In the genomic region with DNA sequence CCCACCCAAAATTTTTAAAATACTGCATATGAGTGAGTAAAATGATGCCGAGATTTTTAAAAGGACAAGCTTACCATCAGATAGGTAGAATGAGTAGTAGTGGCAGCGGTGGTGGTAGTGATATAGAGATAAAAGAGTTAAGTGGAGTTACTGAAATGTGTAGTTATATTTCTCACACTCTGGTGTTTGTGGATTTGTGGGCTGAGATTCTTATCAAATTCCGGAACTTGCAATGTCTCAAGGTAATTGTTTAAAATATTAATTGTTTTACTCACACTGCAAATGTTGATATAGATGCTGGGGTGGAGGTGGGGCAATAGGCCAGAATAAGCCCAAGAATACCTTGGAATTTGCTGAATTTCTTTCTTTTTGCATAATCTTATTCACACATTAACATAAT, we compare ENCODE assay signal across 12 cellular contexts. TPM values are rescaled to one million over a fixed set of nuclear protein-coding genes. Genes with fewer than 3 reads are reported as not detected.
DNase-seq lines count a peak whose midpoint lies in the region; ATAC-seq, FAIRE-seq and TF ChIP-seq lines count a peak whose summit lies in the region.
"Had no signal": no experiment of that assay in that cellular context is flagged by ENCODE, and none has a peak within 500 bp of the region (broad histone marks: within the 10 kb centered on the region; RNA-seq: fewer than 3 reads in every experiment).

No MANE protein-coding gene starts in this region.

- DNase-seq in stimulated activated CD4-positive, alpha-beta T cell treated with anti-CD3 and anti-CD28 coated beads, Interleukin-4, amount 100 ng/mL, for 24 hours: peak; percentile 52
- no peak for DNase-seq in stimulated activated CD4-positive, alpha-beta T cell treated with anti-CD3 and anti-CD28 coated beads, Interleukin-2, amount 100 ng/mL, for 24 hours
- peak; percentile 68 for DNase-seq in activated CD8-positive, alpha-beta T cell treated with anti-CD3 and anti-CD28 coated beads, Interleukin-2, amount 10 ng/mL, durations not matched to agents 7 days and 5 days
- DNase-seq in stimulated activated naive CD8-positive, alpha-beta T cell treated with anti-CD3 and anti-CD28 coated beads, Interleukin-15, amount 100 ng/mL, for 72 hours: peak in 1 of 2 donors; percentile 40
- no peak for DNase-seq in mucosa of descending colon
- no peak for DNase-seq in SK-N-SH
- no peak for DNase-seq in RCC 7860 (ENCODE audit: low spot score)
- DNase-seq: AML-193; stimulated activated CD4-positive, alpha-beta T cell treated with anti-CD3 and anti-CD28 coated beads, Interleukin-1b, Interleukin-23, amount 100 ng/mL, for 48 hours had no signal

- H3K4me2 ChIP-seq in SK-N-SH: no peak overlapping the region

- no peaks in the 10 kb centered on the region for H4K20me1 ChIP-seq in SK-N-SH (ENCODE audit: insufficient read depth)

- H3K27me3 Mint-ChIP-seq in activated CD8-positive, alpha-beta T cell treated with anti-CD3 and anti-CD28 coated beads, Interleukin-2, amount 10 ng/mL, durations not matched to agents 7 days and 5 days (ENCODE audit: low read depth): peaks cover 34% of the 10 kb centered on the region
- H3K27me3 Mint-ChIP-seq in stimulated activated naive CD8-positive, alpha-beta T cell treated with anti-CD3 and anti-CD28 coated beads, Interleukin-15, amount 100 ng/mL, for 72 hours: no peaks in the 10 kb centered on the region
- H3K27me3 Mint-ChIP-seq: naive B cell had no signal

- peak overlapping the region; percentile 64 for H3K4me3 Mint-ChIP-seq in activated CD8-positive, alpha-beta T cell treated with anti-CD3 and anti-CD28 coated beads, Interleukin-2, amount 10 ng/mL, durations not matched to agents 7 days and 5 days
- peak overlapping the region; percentile 70 to 71 for H3K4me3 Mint-ChIP-seq in stimulated activated naive CD8-positive, alpha-beta T cell treated with anti-CD3 and anti-CD28 coated beads, Interleukin-15, amount 100 ng/mL, for 72 hours

- intact Hi-C loops in mucosa of descending colon (cut with DNase I, micrococcal nuclease): no loop called here

- H3K27me3 ChIP-seq in SK-N-SH (ENCODE audit: insufficient read depth): no peaks in the 10 kb centered on the region

- H3K9me3 Mint-ChIP-seq in activated CD8-positive, alpha-beta T cell treated with anti-CD3 and anti-CD28 coated beads, Interleukin-2, amount 10 ng/mL, durations not matched to agents 7 days and 5 days (ENCODE audit: insufficient read depth): no peaks in the 10 kb centered on the region
- H3K9me3 Mint-ChIP-seq in stimulated activated naive CD8-positive, alpha-beta T cell treated with anti-CD3 and anti-CD28 coated beads, Interleukin-15, amount 100 ng/mL, for 72 hours: no peaks in the 10 kb centered on the region
- H3K9me3 Mint-ChIP-seq: naive B cell had no signal

- H3K4me1 ChIP-seq in mucosa of descending colon (ENCODE audit: low read depth) (no peaks in the 10 kb centered on the region), SK-N-SH (ENCODE audit: control insufficient read depth in 1 of 2, insufficient read depth in 2 of 2, low read depth in 1 of 2, low read length in 1 of 2) (peaks cover 4% of the 10 kb centered on the region in 2 experiments; a peak in 2 of 4 replicates)

- FAIRE-seq in RCC 7860 (lab: Jason Lieb, UNC): no peak

- peak overlapping the region; percentile 25 for H3K27ac Mint-ChIP-seq in activated CD8-positive, alpha-beta T cell treated with anti-CD3 and anti-CD28 coated beads, Interleukin-2, amount 10 ng/mL, durations not matched to agents 7 days and 5 days
- no peak overlapping the region for H3K27ac Mint-ChIP-seq in stimulated activated naive CD8-positive, alpha-beta T cell treated with anti-CD3 and anti-CD28 coated beads, Interleukin-15, amount 100 ng/mL, for 72 hours

- no peaks in the 10 kb centered on the region for H3K36me3 ChIP-seq in mucosa of descending colon (ENCODE audit: low read depth)
- H3K36me3 ChIP-seq in SK-N-SH (replicated peaks in 1 of 2; ENCODE audit: control insufficient read depth in 1 of 2, insufficient read depth in 2 of 2, low read length in 1 of 2): no peaks in the 10 kb centered on the region
- H3K36me3 ChIP-seq: thoracic aorta had no signal

- H3K9me3 ChIP-seq in mucosa of descending colon: no peaks in the 10 kb centered on the region
- H3K9me3 ChIP-seq in SK-N-SH: no peaks in the 10 kb centered on the region
- H3K9me3 ChIP-seq: thoracic aorta had no signal

- CTCF ChIA-PET in activated CD8-positive, alpha-beta T cell treated with anti-CD3 and anti-CD28 coated beads, Interleukin-2, amount 10 ng/mL, durations not matched to agents 7 days and 5 days (lab: Charles Lee): interaction anchor here (1.0 to 2.6 kb wide), 8 partner anchors 12 to 269 kb away, joined by 3 to 13 read pairs (median 6); a partner anchor contains a TSS
- CTCF ChIA-PET in SK-N-SH (lab: Yijun Ruan, JAX): no interaction called here

- WGBS in SK-N-SH (ENCODE audit: low lambda C conversion rate): 86% methylated on average over 3 of the region's 3 CpGs

- H3K4me3 ChIP-seq in mucosa of descending colon: no peak overlapping the region
- no peak overlapping the region for H3K4me3 ChIP-seq in SK-N-SH (ENCODE audit: low read depth in 2 of 2, low read length in 1 of 2)
- H3K4me3 ChIP-seq: thoracic aorta had no signal

- peak; percentile 44 for ATAC-seq in HG03064 (IDR thresholded peaks at IDR 0.05; ENCODE audit: low read depth, unreplicated experiment)
- ATAC-seq in activated CD8-positive, alpha-beta T cell treated with anti-CD3 and anti-CD28 coated beads, Interleukin-2, amount 10 ng/mL, durations not matched to agents 7 days and 5 days: peak; percentile 93
- ATAC-seq in stimulated activated naive CD8-positive, alpha-beta T cell treated with anti-CD3 and anti-CD28 coated beads, Interleukin-15, amount 100 ng/mL, for 72 hours: peak; percentile 97
- no peak for ATAC-seq in mucosa of descending colon

- no peak overlapping the region for H3K9ac ChIP-seq in SK-N-SH

- TF ChIP-seq RAD21 in SK-N-SH (IDR thresholded peaks at IDR 0.05; ENCODE audit: low read length): no peak

- peaks cover 5% of the 10 kb centered on the region for H3F3A ChIP-seq in SK-N-SH (replicated peaks; ENCODE audit: insufficient read depth)

- no peaks in the 10 kb centered on the region for H3K9me2 ChIP-seq in SK-N-SH

- TF ChIP-seq EP300 in SK-N-SH (IDR thresholded peaks at IDR 0.05; ENCODE audit: borderline replicate concordance in 1 of 2, low read depth in 1 of 2, low read length in 1 of 2): no peak

- H3K4me1 Mint-ChIP-seq in activated CD8-positive, alpha-beta T cell treated with anti-CD3 and anti-CD28 coated beads, Interleukin-2, amount 10 ng/mL, durations not matched to agents 7 days and 5 days (ENCODE audit: low read depth): peaks cover 32% of the 10 kb centered on the region
- peaks cover 25% of the 10 kb centered on the region for H3K4me1 Mint-ChIP-seq in stimulated activated naive CD8-positive, alpha-beta T cell treated with anti-CD3 and anti-CD28 coated beads, Interleukin-15, amount 100 ng/mL, for 72 hours

- no peak overlapping the region for H2AFZ ChIP-seq in SK-N-SH (ENCODE audit: low read depth)

- POLR2A ChIA-PET in activated CD8-positive, alpha-beta T cell treated with anti-CD3 and anti-CD28 coated beads, Interleukin-2, amount 10 ng/mL, durations not matched to agents 7 days and 5 days (lab: Charles Lee): interaction anchor here (0.7 to 1.5 kb wide), 4 partner anchors 11 to 109 kb away, joined by 3 to 8 read pairs (median 5); no protein-coding TSS in a partner anchor
- POLR2A ChIA-PET in SK-N-SH (lab: Yijun Ruan, JAX): no interaction called here

- H3K79me2 ChIP-seq in SK-N-SH (ENCODE audit: insufficient read depth): no peaks in the 10 kb centered on the region

- no peak for TF ChIP-seq CTCF in mucosa of descending colon (IDR thresholded peaks at IDR 0.05)
- TF ChIP-seq CTCF in SK-N-SH (IDR thresholded peaks at IDR 0.05): no peak

- no peaks in the 10 kb centered on the region for H3K36me3 Mint-ChIP-seq in activated CD8-positive, alpha-beta T cell treated with anti-CD3 and anti-CD28 coated beads, Interleukin-2, amount 10 ng/mL, durations not matched to agents 7 days and 5 days (ENCODE audit: low read depth)
- H3K36me3 Mint-ChIP-seq: naive B cell had no signal

- no peak overlapping the region for H3K27ac ChIP-seq in SK-N-SH (ENCODE audit: low read depth in 2 of 2, low read length in 1 of 2)
- H3K27ac ChIP-seq: thoracic aorta had no signal

TF ChIP-seq in SK-N-SH, 30 proteins besides CTCF, POLR2A, EP300 and RAD21 (continues in another document):
- TF ChIP-seq EZH2phosphoT487 (IDR thresholded peaks at IDR 0.05; ENCODE audit: borderline replicate concordance, low read depth): no peak
- TF ChIP-seq, protein P1, sequence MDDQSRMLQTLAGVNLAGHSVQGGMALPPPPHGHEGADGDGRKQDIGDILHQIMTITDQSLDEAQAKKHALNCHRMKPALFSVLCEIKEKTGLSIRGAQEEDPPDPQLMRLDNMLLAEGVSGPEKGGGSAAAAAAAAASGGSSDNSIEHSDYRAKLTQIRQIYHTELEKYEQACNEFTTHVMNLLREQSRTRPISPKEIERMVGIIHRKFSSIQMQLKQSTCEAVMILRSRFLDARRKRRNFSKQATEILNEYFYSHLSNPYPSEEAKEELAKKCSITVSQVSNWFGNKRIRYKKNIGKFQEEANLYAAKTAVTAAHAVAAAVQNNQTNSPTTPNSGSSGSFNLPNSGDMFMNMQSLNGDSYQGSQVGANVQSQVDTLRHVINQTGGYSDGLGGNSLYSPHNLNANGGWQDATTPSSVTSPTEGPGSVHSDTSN (IDR thresholded peaks at IDR 0.05): no peak
- no peak for TF ChIP-seq SMC3 (IDR thresholded peaks at IDR 0.05; ENCODE audit: low read depth, low read length)
- no peak for TF ChIP-seq RFX5 (IDR thresholded peaks at IDR 0.05; ENCODE audit: low read length)
- TF ChIP-seq, protein P2, sequence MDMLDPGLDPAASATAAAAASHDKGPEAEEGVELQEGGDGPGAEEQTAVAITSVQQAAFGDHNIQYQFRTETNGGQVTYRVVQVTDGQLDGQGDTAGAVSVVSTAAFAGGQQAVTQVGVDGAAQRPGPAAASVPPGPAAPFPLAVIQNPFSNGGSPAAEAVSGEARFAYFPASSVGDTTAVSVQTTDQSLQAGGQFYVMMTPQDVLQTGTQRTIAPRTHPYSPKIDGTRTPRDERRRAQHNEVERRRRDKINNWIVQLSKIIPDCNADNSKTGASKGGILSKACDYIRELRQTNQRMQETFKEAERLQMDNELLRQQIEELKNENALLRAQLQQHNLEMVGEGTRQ (IDR thresholded peaks at IDR 0.05; ENCODE audit: borderline replicate concordance, low read depth, low read length): no peak
- TF ChIP-seq FOXJ3 (CRISPR knock-in tag; IDR thresholded peaks at IDR 0.05): no peak

RNA-seq across cellular contexts. Expression of a gene that starts 12.8 kb away (rescaled TPM):
- total RNA-seq in activated CD8-positive, alpha-beta T cell treated with anti-CD3 and anti-CD28 coated beads, Interleukin-2, amount 10 ng/mL, durations not matched to agents 7 days and 5 days: 10 to 100 TPM; 14.2 to 16.4 TPM
- 10 to 100 TPM; 14.4 to 28.4 (median 20.0) TPM for total RNA-seq in mucosa of descending colon
- 6.3 and 7.7 TPM in 2 replicates for polyA plus RNA-seq in SK-N-SH (2012; rRNA removed)
- 7.8 TPM in 2 replicates for polyA plus RNA-seq in SK-N-SH (2012; cell fraction: cytosol; rRNA removed)
- polyA plus RNA-seq in SK-N-SH (2012; cell fraction: nucleus; rRNA removed): 7.5 and 10.0 TPM in 2 replicates

Comparison
In these comparisons a context has a peak if more than half of its experiments do, and no peak if none do; other contexts are left out.
1. DNase-seq: peak in stimulated activated CD4-positive, alpha-beta T cell treated with anti-CD3 and anti-CD28 coated beads, Interleukin-4, amount 100 ng/mL, for 24 hours (single experiment) and activated CD8-positive, alpha-beta T cell treated with anti-CD3 and anti-CD28 coated beads, Interleukin-2, amount 10 ng/mL, durations not matched to agents 7 days and 5 days (single experiment); none in stimulated activated CD4-positive, alpha-beta T cell treated with anti-CD3 and anti-CD28 coated beads, Interleukin-2, amount 100 ng/mL, for 24 hours (0 of 2), mucosa of descending colon (0 of 3), SK-N-SH (single experiment) and RCC 7860 (single experiment).